ENCODE assay signal across 8 cellular contexts in genomic region chr2:231713421-231713737, GRCh38. TPM values are rescaled to one million over a fixed set of nuclear protein-coding genes. Genes with fewer than 3 reads are reported as not detected.
DNase-seq lines count a peak whose midpoint lies in the region; TF ChIP-seq lines count a peak whose summit lies in the region.
"Not testable (repeated sequence)": the region's sequence is repeated elsewhere in the genome, so short reads cannot be mapped to it uniquely, and the experiment has no call there.

No MANE protein-coding gene starts in this region.

- not testable (repeated sequence) for H3K27me3 ChIP-seq in BE2C; HL-60 (ENCODE audit: insufficient read depth, poor library complexity, severe bottlenecking); Peyer's patch; right atrium auricular region; stomach

- not testable (repeated sequence) for H3K9me3 ChIP-seq in BE2C, Peyer's patch, right atrium auricular region, stomach

- not testable (repeated sequence) for TF ChIP-seq POLR2A in Peyer's patch (IDR thresholded peaks at IDR 0.05); stomach (IDR thresholded peaks at IDR 0.05)

- H3K4me3 ChIP-seq in BE2C (ENCODE audit: low read depth, low read length), result peak overlapping the region; percentile 12; the same call in 1 of the 2 replicates
- not testable (repeated sequence) for H3K4me3 ChIP-seq in HL-60 (replicated peaks; ENCODE audit: insufficient read depth, low read length); Peyer's patch; right atrium auricular region; stomach

- H3K27me3 Mint-ChIP-seq in activated T-helper 1 cell treated with anti-CD3 and anti-CD28 coated beads, Interleukin-12 subunit alpha, Interleukin-12 subunit beta, Interleukin-2, Interleukin-4 antibody, amounts not matched to agents 30 ng/mL and 10 ng/mL and 1 ng/mL, durations not matched to agents 14 hours and 24 hours and 36 hours (ENCODE audit: insufficient read depth); nephron (ENCODE audit: low read depth): not testable (repeated sequence)

- TF ChIP-seq EP300 in stomach (IDR thresholded peaks at IDR 0.05), result not testable (repeated sequence)

- peak overlapping the region; percentile 93 for H3K27ac Mint-ChIP-seq in activated T-helper 1 cell treated with anti-CD3 and anti-CD28 coated beads, Interleukin-12 subunit alpha, Interleukin-12 subunit beta, Interleukin-2, Interleukin-4 antibody, amounts not matched to agents 30 ng/mL and 10 ng/mL and 1 ng/mL, durations not matched to agents 14 hours and 24 hours and 36 hours
- peak overlapping the region; percentile 63 to 79 (median 79) for H3K27ac Mint-ChIP-seq in nephron

- not testable (repeated sequence) for H3K4me1 ChIP-seq in BE2C
- H3K4me1 ChIP-seq in Peyer's patch (peaks cover 3 to 27% (median 17%) of the 10 kb centered on the region in 4 donors), right atrium auricular region (peaks cover 0 to 62% of the 10 kb centered on the region in 2 donors), stomach (peaks cover 23 to 50% (median 45%) of the 10 kb centered on the region in 4 donors)

- intact Hi-C loops in activated T-helper 1 cell treated with anti-CD3 and anti-CD28 coated beads, Interleukin-12 subunit alpha, Interleukin-12 subunit beta, Interleukin-2, Interleukin-4 antibody, amounts not matched to agents 30 ng/mL and 10 ng/mL and 1 ng/mL, durations not matched to agents 14 hours and 24 hours and 36 hours (cut with micrococcal nuclease), result not testable (repeated sequence)
- intact Hi-C loops in stomach (cut with DNase I; ENCODE audit: low total_unique reads), result loop anchor here (5.0 kb wide), 2 partner anchors 36 to 106 kb away; no protein-coding TSS in a partner anchor

- H3K27ac ChIP-seq in HL-60 (replicated peaks) (peak overlapping the region; percentile 39), Peyer's patch (peak overlapping the region; percentile 18 to 69 (median 62)), cingulate gyrus (ENCODE audit: low read depth, low read length) (peak overlapping the region; percentile 75), right atrium auricular region (peak overlapping the region; percentile 67 to 71), stomach (peak overlapping the region; percentile 20 to 100 (median 76))

- not testable (repeated sequence) for DNase-seq in BE2C; HL-60 (ENCODE audit: low read depth in 1 of 2, low spot score in 1 of 2); Peyer's patch; activated T-helper 1 cell treated with anti-CD3 and anti-CD28 coated beads, Interleukin-12 subunit alpha, Interleukin-12 subunit beta, Interleukin-2, Interleukin-4 antibody, amounts not matched to agents 30 ng/mL and 10 ng/mL and 1 ng/mL, durations not matched to agents 14 hours and 24 hours and 36 hours (ENCODE audit: low spot score); right atrium auricular region (ENCODE audit: low spot score); stomach

- H3K36me3 Mint-ChIP-seq in activated T-helper 1 cell treated with anti-CD3 and anti-CD28 coated beads, Interleukin-12 subunit alpha, Interleukin-12 subunit beta, Interleukin-2, Interleukin-4 antibody, amounts not matched to agents 30 ng/mL and 10 ng/mL and 1 ng/mL, durations not matched to agents 14 hours and 24 hours and 36 hours (ENCODE audit: low read depth), result peaks cover 38% of the 10 kb centered on the region
- peaks cover 35% of the 10 kb centered on the region for H3K36me3 Mint-ChIP-seq in nephron (ENCODE audit: low read depth)

- H3K4me3 Mint-ChIP-seq in activated T-helper 1 cell treated with anti-CD3 and anti-CD28 coated beads, Interleukin-12 subunit alpha, Interleukin-12 subunit beta, Interleukin-2, Interleukin-4 antibody, amounts not matched to agents 30 ng/mL and 10 ng/mL and 1 ng/mL, durations not matched to agents 14 hours and 24 hours and 36 hours, result peak overlapping the region; percentile 75
- H3K4me3 Mint-ChIP-seq in nephron, result peak overlapping the region; percentile 64 to 73 (median 72)

- peaks cover 26% of the 10 kb centered on the region for H3K4me1 Mint-ChIP-seq in activated T-helper 1 cell treated with anti-CD3 and anti-CD28 coated beads, Interleukin-12 subunit alpha, Interleukin-12 subunit beta, Interleukin-2, Interleukin-4 antibody, amounts not matched to agents 30 ng/mL and 10 ng/mL and 1 ng/mL, durations not matched to agents 14 hours and 24 hours and 36 hours (ENCODE audit: low read depth)
- peaks cover 39% of the 10 kb centered on the region for H3K4me1 Mint-ChIP-seq in nephron

- not testable (repeated sequence) for H3K9me3 Mint-ChIP-seq in activated T-helper 1 cell treated with anti-CD3 and anti-CD28 coated beads, Interleukin-12 subunit alpha, Interleukin-12 subunit beta, Interleukin-2, Interleukin-4 antibody, amounts not matched to agents 30 ng/mL and 10 ng/mL and 1 ng/mL, durations not matched to agents 14 hours and 24 hours and 36 hours; nephron

- peaks cover 63% of the 10 kb centered on the region for H3K36me3 ChIP-seq in BE2C
- H3K36me3 ChIP-seq in Peyer's patch, result peaks cover 0 to 19% (median 0%) of the 10 kb centered on the region in 3 donors
- H3K36me3 ChIP-seq in right atrium auricular region, result peaks cover 23% of the 10 kb centered on the region
- H3K36me3 ChIP-seq in stomach, result peaks cover 20 to 27% (median 24%) of the 10 kb centered on the region in 4 donors

- TF ChIP-seq CTCF in BE2C (IDR thresholded peaks at IDR 0.05; ENCODE audit: low read depth, low read length); HL-60 (IDR thresholded peaks at IDR 0.05; ENCODE audit: insufficient read depth, low read length); Peyer's patch (IDR thresholded peaks at IDR 0.05); right atrium auricular region (IDR thresholded peaks at IDR 0.05); nephron (IDR thresholded peaks at IDR 0.05; ENCODE audit: unreplicated experiment in 3 of 3); stomach (IDR thresholded peaks at IDR 0.05): not testable (repeated sequence)

RNA-seq across cellular contexts. Expression of gene PTMA, which starts 5.1 kb away (rescaled TPM):
- 1,938 TPM for polyA plus RNA-seq in BE2C (2012; ENCODE audit: insufficient read depth, insufficient read length, low read depth)
- total RNA-seq in Peyer's patch, result 1,000 to 10,000 TPM in 1 of 4 donors, 100 to 1,000 TPM in 3; 316 to 1,049 (median 353) TPM
- 2,193 and 2,194 TPM in 2 replicates for total RNA-seq in activated T-helper 1 cell treated with anti-CD3 and anti-CD28 coated beads, Interleukin-12 subunit alpha, Interleukin-12 subunit beta, Interleukin-2, Interleukin-4 antibody, amounts not matched to agents 30 ng/mL and 10 ng/mL and 1 ng/mL, durations not matched to agents 14 hours and 24 hours and 36 hours
- 100 to 1,000 TPM; 234 to 430 TPM for total RNA-seq in right atrium auricular region
- 1,000 to 10,000 TPM in 1 of 5 donors, 100 to 1,000 TPM in 4; 244 to 1,175 (median 701) TPM for total RNA-seq in stomach
- polyA plus RNA-seq in stomach, result 1,000 to 10,000 TPM; 1,451 to 2,006 (median 1,527) TPM
